Comparison of ENCODE assay signal across 9 cellular contexts in genomic region chr16:30409125-30410060, GRCh38. TPM values are rescaled to one million over a fixed set of nuclear protein-coding genes. Genes with fewer than 3 reads are reported as not detected.
DNase-seq lines count a peak whose midpoint lies in the region; ATAC-seq, FAIRE-seq and TF ChIP-seq lines count a peak whose summit lies in the region.
"Had no signal": no experiment of that assay in that cellular context is flagged by ENCODE, and none has a peak within 500 bp of the region (broad histone marks: within the 10 kb centered on the region; RNA-seq: fewer than 3 reads in every experiment).

No MANE protein-coding gene starts in this region.

- H3K36me3 ChIP-seq in mammary epithelial cell (ENCODE audit: insufficient read depth, low read length) = no peaks in the 10 kb centered on the region
- H3K36me3 ChIP-seq in keratinocyte (ENCODE audit: control insufficient read depth in 2 of 2, extremely low read depth in 1 of 2, insufficient read depth in 2 of 2, low read length in 2 of 2) = peaks cover 3 to 8% of the 10 kb centered on the region in 2 experiments

- CTCF ChIA-PET in mammary epithelial cell (lab: Charles Lee; ENCODE audit: low non-redundant PET) = interaction anchor here (0.5 to 1.0 kb wide), 5 partner anchors 8 to 414 kb away, joined by 3 to 6 read pairs (median 3); partner anchors contain the start of genes DCTPP1 and HIRIP3

- H3K4me1 ChIP-seq in mammary epithelial cell (ENCODE audit: insufficient read depth, low read length) (peaks cover 12% of the 10 kb centered on the region), keratinocyte (ENCODE audit: control insufficient read depth, extremely low read depth, insufficient read depth, low read length) (peaks cover 12% of the 10 kb centered on the region)

- H3K27ac ChIP-seq in mammary epithelial cell (ENCODE audit: insufficient read depth, low read depth, low read length) = no peak overlapping the region
- no peak overlapping the region for H3K27ac ChIP-seq in keratinocyte (ENCODE audit: control insufficient read depth, insufficient read depth, low read length)

- dilution Hi-C loops in mammary epithelial cell (cut with HindIII; ENCODE audit: low sequenced_read_pairs) = loop anchor here (10.0 kb wide), 1 partner anchor 205 kb away; the partner anchor contains the start of gene ZNF689
- dilution Hi-C loops in keratinocyte (cut with MboI; ENCODE audit: extremely low pct_ligation_motif_present, low sequenced_read_pairs) = no loop called here

- FAIRE-seq in keratinocyte (lab: Jason Lieb, UNC) = peak; percentile 29
- FAIRE-seq: endometrium had no signal

- intact Hi-C loops in mammary epithelial cell (cut with micrococcal nuclease) = loop anchor here (2.0 kb wide), 4 partner anchors 41 to 341 kb away; partner anchors contain the start of genes CD2BP2 and TBX6

- peaks cover 4% of the 10 kb centered on the region for H3K9me1 ChIP-seq in keratinocyte (ENCODE audit: control insufficient read depth, extremely low read depth, insufficient read depth, low read length)

- DNase-seq in DMS153 (lab: John Stamatoyannopoulos, UW) (peak; percentile 64), NCI-H345 (lab: John Stamatoyannopoulos, UW) (peak; percentile 91), mammary epithelial cell (peak; percentile 75), keratinocyte (ENCODE audit: low read depth, low spot score) (no peak)
- DNase-seq in activated CD4-positive, CD25-positive, alpha-beta regulatory T cell (lab: John Stamatoyannopoulos, UW) = peak; percentile 85 to 94 (median 90)
- DNase-seq in stimulated activated CD4-positive, alpha-beta T cell treated with anti-CD3 and anti-CD28 coated beads, Interleukin-15, amount 100 ng/mL, for 1 hour (ENCODE audit: low read depth in 1 of 2, low spot score in 1 of 2) = peak; percentile 86 to 88

- H3K9ac ChIP-seq in mammary epithelial cell (ENCODE audit: insufficient read depth, low read length) = no peak overlapping the region
- no peak overlapping the region for H3K9ac ChIP-seq in keratinocyte (ENCODE audit: control insufficient read depth, extremely low read depth, insufficient read depth, low read length)

- H3K27me3 ChIP-seq in mammary epithelial cell (ENCODE audit: insufficient read depth, low read length) (no peaks in the 10 kb centered on the region), keratinocyte (ENCODE audit: control insufficient read depth, extremely low read depth, insufficient read depth, low read length) (no peaks in the 10 kb centered on the region)

- H3K4me3 ChIP-seq in mammary epithelial cell (replicated peaks in 1 of 3; ENCODE audit: insufficient read depth in 1 of 3, low read depth in 2 of 3, low read length in 3 of 3) (no peak overlapping the region), keratinocyte (ENCODE audit: control insufficient read depth in 2 of 3, extremely low read depth in 1 of 3, insufficient read depth in 2 of 3, low read depth in 1 of 3, low read length in 3 of 3) (no peak overlapping the region)

- H4K20me1 ChIP-seq in mammary epithelial cell (ENCODE audit: insufficient read depth, low read length) = no peaks in the 10 kb centered on the region
- no peaks in the 10 kb centered on the region for H4K20me1 ChIP-seq in keratinocyte (ENCODE audit: control insufficient read depth, extremely low read depth, insufficient read depth, low read length)

- 54% methylated on average over 13 of the region's 15 CpGs for WGBS in mammary epithelial cell (ENCODE audit: low coverage, missing lambda C conversion rate)

- in situ Hi-C loops in mammary epithelial cell (cut with MboI; ENCODE audit: low sequenced_read_pairs in 2 of 2) = loop anchor here (10.0 to 25.0 kb wide), 2 partner anchors 315 to 322 kb away; partner anchors contain the start of genes TBX6 (in 2 of the 2), YPEL3 (in 2 of the 2) and PPP4C (in 1 of the 2)

- ATAC-seq in HG02798 (IDR thresholded peaks at IDR 0.05; ENCODE audit: poor library complexity, unreplicated experiment) = peak; percentile 56
- ATAC-seq in HG02840 (IDR thresholded peaks at IDR 0.05; ENCODE audit: low FRiP score, unreplicated experiment) = no peak

- H2AFZ ChIP-seq in mammary epithelial cell (ENCODE audit: low read depth, low read length) (peak overlapping the region; percentile 38), keratinocyte (ENCODE audit: control insufficient read depth, low read length) (no peak overlapping the region)

- TF ChIP-seq CTCF in mammary epithelial cell (conservative IDR thresholded peaks at IDR 0.05 in 1 of 2, IDR thresholded peaks at IDR 0.05 in 1 of 2; ENCODE audit: extremely low read depth in 1 of 2, insufficient read depth in 1 of 2, low read depth in 1 of 2, low read length in 2 of 2) (peak; percentile 96 to 99), keratinocyte (optimal IDR thresholded peaks at IDR 0.05 in 1 of 3, IDR thresholded peaks at IDR 0.05 in 1 of 3, conservative IDR thresholded peaks at IDR 0.05 in 1 of 3; ENCODE audit: extremely low read depth in 1 of 3, insufficient read depth in 2 of 3, low read length in 3 of 3) (peak; percentile 92 to 96 (median 93))

- H3K79me2 ChIP-seq in mammary epithelial cell (ENCODE audit: insufficient read depth, low read length) = peaks cover 10% of the 10 kb centered on the region
- H3K79me2 ChIP-seq in keratinocyte (ENCODE audit: control insufficient read depth, insufficient read depth, low read length) = peaks cover 6% of the 10 kb centered on the region

- no TSS peak for BruUV-seq in mammary epithelial cell (replicated peaks; lab: Mats Ljungman, UMichigan)

- H3K9me3 ChIP-seq in mammary epithelial cell (replicated peaks; ENCODE audit: insufficient read depth, low read length) (no peaks in the 10 kb centered on the region), keratinocyte (ENCODE audit: control insufficient read depth, low read depth, low read length) (no peaks in the 10 kb centered on the region)

- no peak overlapping the region for H3K4me2 ChIP-seq in mammary epithelial cell (ENCODE audit: insufficient read depth, low read depth, low read length)
- peak overlapping the region; percentile 47 for H3K4me2 ChIP-seq in keratinocyte (ENCODE audit: control insufficient read depth, extremely low read depth, insufficient read depth, low read depth, low read length)

RNA-seq across cellular contexts. Expression of gene ZNF771, which starts 2.0 kb away (rescaled TPM):
- 1 to 10 TPM; 6.3 to 6.5 TPM for total RNA-seq in mammary epithelial cell
- polyA plus RNA-seq in mammary epithelial cell = 3.3 TPM
- not detected for polyA minus RNA-seq in mammary epithelial cell
- 2.8 to 4.1 TPM (median 4.0 TPM) in 3 replicates for polyA plus RNA-seq in keratinocyte
- polyA plus RNA-seq in keratinocyte (2011; ENCODE audit: low read depth) = 0.59 TPM
- 2.9 and 5.2 TPM in 2 replicates for polyA plus RNA-seq in keratinocyte (2011; cell fraction: cytosol; rRNA removed)
- 2.1 and 4.1 TPM in 2 replicates for polyA plus RNA-seq in keratinocyte (2011; cell fraction: nucleus; rRNA removed)
- 1.7 and 3.3 TPM in 2 replicates for polyA plus RNA-seq in keratinocyte (2012; ENCODE audit: low replicate concordance)
- 1.0 to 4.3 TPM (median 3.9 TPM) in 3 replicates for polyA minus RNA-seq in keratinocyte
- 6.1 TPM for polyA minus RNA-seq in keratinocyte (2011; cell fraction: cytosol; rRNA and poly(A)+ RNA removed)
- polyA minus RNA-seq in keratinocyte (2011; cell fraction: nucleus; rRNA and poly(A)+ RNA removed) = 1.7 and 2.2 TPM in 2 replicates

RNA-seq across cellular contexts. Expression of gene ZNF48, which starts 14.2 kb away (rescaled TPM):
- total RNA-seq in mammary epithelial cell = 10 to 100 TPM in 1 of 2 donors, 1 to 10 TPM in 1; 8.8 to 17.7 TPM
- polyA plus RNA-seq in mammary epithelial cell = 4.7 TPM
- polyA minus RNA-seq in mammary epithelial cell = 17.0 TPM
- 3.7 to 4.3 TPM (median 3.7 TPM) in 3 replicates for polyA plus RNA-seq in keratinocyte
- polyA plus RNA-seq in keratinocyte (2011; ENCODE audit: low read depth) = 6.7 TPM
- 2.3 and 4.2 TPM in 2 replicates for polyA plus RNA-seq in keratinocyte (2011; cell fraction: cytosol; rRNA removed)
- polyA plus RNA-seq in keratinocyte (2011; cell fraction: nucleus; rRNA removed) = 4.0 and 4.5 TPM in 2 replicates
- polyA plus RNA-seq in keratinocyte (2012; ENCODE audit: low replicate concordance) = 3.7 and 4.9 TPM in 2 replicates
- polyA minus RNA-seq in keratinocyte = 3.8 to 6.8 TPM (median 4.4 TPM) in 3 replicates
- 5.0 TPM for polyA minus RNA-seq in keratinocyte (2011; cell fraction: cytosol; rRNA and poly(A)+ RNA removed)
- polyA minus RNA-seq in keratinocyte (2011; cell fraction: nucleus; rRNA and poly(A)+ RNA removed) = 2.9 and 3.1 TPM in 2 replicates

RNA-seq across cellular contexts. Expression of gene DCTPP1, which starts 20.4 kb away (rescaled TPM):
- 10 to 100 TPM; 23.3 to 72.8 TPM for total RNA-seq in mammary epithelial cell
- polyA plus RNA-seq in mammary epithelial cell = 111 TPM
- 42.4 TPM for polyA minus RNA-seq in mammary epithelial cell
- polyA plus RNA-seq in keratinocyte = 68.5 to 95.8 TPM (median 88.5 TPM) in 3 replicates
- polyA plus RNA-seq in keratinocyte (2011; ENCODE audit: low read depth) = 6.5 TPM
- 88.0 and 93.5 TPM in 2 replicates for polyA plus RNA-seq in keratinocyte (2011; cell fraction: cytosol; rRNA removed)
- 33.2 and 34.7 TPM in 2 replicates for polyA plus RNA-seq in keratinocyte (2011; cell fraction: nucleus; rRNA removed)
- polyA plus RNA-seq in keratinocyte (2012; ENCODE audit: low replicate concordance) = 35.7 and 81.8 TPM in 2 replicates
- 28.6 to 38.1 TPM (median 28.8 TPM) in 3 replicates for polyA minus RNA-seq in keratinocyte
- polyA minus RNA-seq in keratinocyte (2011; cell fraction: cytosol; rRNA and poly(A)+ RNA removed) = 48.5 TPM
- polyA minus RNA-seq in keratinocyte (2011; cell fraction: nucleus; rRNA and poly(A)+ RNA removed) = 6.4 and 8.3 TPM in 2 replicates

RNA-seq across cellular contexts. Expression of gene SEPTIN1, which starts 27.0 kb away (rescaled TPM):
- 1 to 10 TPM in 1 of 2 donors, not detected in 1; 2.0 TPM for total RNA-seq in mammary epithelial cell
- polyA plus RNA-seq in mammary epithelial cell (0.03 TPM), keratinocyte (0.04 TPM in 1 of 3 replicates, not detected in the others)
- polyA minus RNA-seq in mammary epithelial cell (not detected), keratinocyte (not detected in 3 replicates)
- 0.27 TPM for polyA plus RNA-seq in keratinocyte (2011; ENCODE audit: low read depth)
- 0.09 TPM in 1 of 2 replicates, not detected in the other for polyA plus RNA-seq in keratinocyte (2011; cell fraction: cytosol; rRNA removed)
- polyA plus RNA-seq in keratinocyte (2011; cell fraction: nucleus; rRNA removed) = 0.08 TPM in 1 of 2 replicates, not detected in the other
- polyA plus RNA-seq in keratinocyte (2012; ENCODE audit: low replicate concordance) = 0.37 and 0.42 TPM in 2 replicates
- polyA minus RNA-seq in keratinocyte (2011; cell fraction: cytosol; rRNA and poly(A)+ RNA removed) = not detected
- polyA minus RNA-seq in keratinocyte (2011; cell fraction: nucleus; rRNA and poly(A)+ RNA removed) = not detected in 2 replicates

RNA-seq across cellular contexts. Expression of gene MYL11, which starts 34.8 kb away (rescaled TPM):
- total RNA-seq in mammary epithelial cell = not detected
- polyA plus RNA-seq in mammary epithelial cell (0.29 TPM), keratinocyte (0.82 TPM in 1 of 3 replicates, not detected in the others)
- polyA minus RNA-seq in mammary epithelial cell (not detected), keratinocyte (1.8 TPM in 1 of 3 replicates, not detected in the others)
- not detected for polyA plus RNA-seq in keratinocyte (2011; ENCODE audit: low read depth)
- not detected in 2 replicates for polyA plus RNA-seq in keratinocyte (2011; cell fraction: cytosol; rRNA removed)
- not detected in 2 replicates for polyA plus RNA-seq in keratinocyte (2011; cell fraction: nucleus; rRNA removed)
- 1.5 TPM in 1 of 2 replicates, not detected in the other for polyA plus RNA-seq in keratinocyte (2012; ENCODE audit: low replicate concordance)
- polyA minus RNA-seq in keratinocyte (2011; cell fraction: cytosol; rRNA and poly(A)+ RNA removed) = not detected
- polyA minus RNA-seq in keratinocyte (2011; cell fraction: nucleus; rRNA and poly(A)+ RNA removed) = not detected in 2 replicates
